Comparison of ENCODE assay signal across 15 cellular contexts in the genomic region with DNA sequence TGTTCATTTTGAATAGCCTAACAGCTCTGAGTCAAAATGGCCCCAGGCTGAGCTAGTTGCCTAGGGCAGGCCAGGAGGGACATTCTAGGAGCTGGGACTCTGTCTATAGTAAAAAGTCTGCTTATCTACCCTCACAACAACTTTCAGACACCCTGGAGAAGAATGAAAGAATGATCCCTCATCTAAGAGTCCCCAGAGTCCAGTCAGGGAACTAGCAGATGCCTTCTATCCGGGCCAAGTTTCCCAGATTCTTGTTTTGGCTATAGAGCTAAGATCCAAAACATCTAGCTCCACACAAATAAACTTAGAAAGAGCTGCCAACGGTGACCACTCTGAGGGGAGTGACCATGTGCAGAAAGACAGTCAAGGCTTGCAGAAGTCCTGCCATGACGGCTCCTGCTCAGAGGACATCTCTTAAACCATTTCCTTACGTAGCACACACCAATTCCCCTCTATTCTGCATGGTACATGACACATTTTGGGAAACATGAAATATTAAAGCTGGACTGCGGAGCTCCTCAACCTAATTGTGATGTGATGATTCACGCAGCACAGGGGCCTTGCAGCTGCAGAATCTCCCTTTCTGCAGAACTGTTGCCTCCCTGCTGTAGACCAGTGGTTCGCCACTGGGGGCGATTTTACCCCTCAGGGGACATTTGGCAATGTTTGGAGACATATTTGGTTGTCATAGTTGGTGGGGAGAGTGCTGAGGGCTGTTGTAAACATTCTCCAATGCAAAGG. TPM values are rescaled to one million over a fixed set of nuclear protein-coding genes. Genes with fewer than 3 reads are reported as not detected.
DNase-seq lines count a peak whose midpoint lies in the region; ATAC-seq, FAIRE-seq and TF ChIP-seq lines count a peak whose summit lies in the region.
"Had no signal": no experiment of that assay in that cellular context is flagged by ENCODE, and none has a peak within 500 bp of the region (broad histone marks: within the 10 kb centered on the region; RNA-seq: fewer than 3 reads in every experiment).

No MANE protein-coding gene starts in this region.

- no peak for FAIRE-seq in H54 (lab: Jason Lieb, UNC)
- FAIRE-seq: A204.1 had no signal

- DNase-seq in NCI-H2227 (lab: John Stamatoyannopoulos, UW; ENCODE audit: unreplicated experiment) (peak; percentile 7), NCI-H2227 treated with DMSO at 0.1 percent for 48 hours (lab: John Stamatoyannopoulos, UW) (no peak), brain microvascular endothelial cell (no peak), iPS-NIHi7 (ENCODE audit: extremely low spot score) (peak; percentile 25), vagina (ENCODE audit: extremely low spot score in 2 of 2) (no peak), H54 (ENCODE audit: insufficient read length, low spot score) (no peak), medulla oblongata (ENCODE audit: extremely low spot score) (no peak)
- DNase-seq: activated CD4-positive, CD25-positive, alpha-beta regulatory T cell; activated effector memory CD4-positive, alpha-beta T cell treated with anti-CD3 and anti-CD28 coated beads, Interleukin-2, amount 50 U/mL, for 16 hours; effector CD4-positive, alpha-beta T cell; GDM1 had no signal

- no peak for ATAC-seq in GM18861 (IDR thresholded peaks at IDR 0.05; ENCODE audit: unreplicated experiment)
- ATAC-seq: Panc1 had no signal

- H3K27me3 ChIP-seq in brain microvascular endothelial cell (replicated peaks) (no peaks in the 10 kb centered on the region), vagina (no peaks in the 10 kb centered on the region)

- H3K9me3 ChIP-seq in vagina, result no peaks in the 10 kb centered on the region

- in situ Hi-C loops in brain microvascular endothelial cell (cut with HindIII; ENCODE audit: low pct_ligation_motif_present, low sequenced_read_pairs), result no loop called here

- intact Hi-C loops in vagina (cut with DNase I), result no loop called here

- no peak overlapping the region for H3K27ac ChIP-seq in brain microvascular endothelial cell
- peak overlapping the region; percentile 59 for H3K27ac ChIP-seq in vagina
- H3K27ac ChIP-seq: parathyroid adenoma had no signal

- TF ChIP-seq CTCF in brain microvascular endothelial cell (IDR thresholded peaks at IDR 0.05; ENCODE audit: low read depth, low read length, missing control alignments), result peak; percentile 29
- TF ChIP-seq CTCF in vagina (IDR thresholded peaks at IDR 0.05), result no peak

- H3K4me3 ChIP-seq in brain microvascular endothelial cell (ENCODE audit: low read depth, low read length) (no peak overlapping the region), vagina (no peak overlapping the region)

- no peak for TF ChIP-seq POLR2A in vagina (IDR thresholded peaks at IDR 0.05)
- TF ChIP-seq POLR2A in H54 (IDR thresholded peaks at IDR 0.05; ENCODE audit: low read depth, low read length), result no peak

- H3K36me3 ChIP-seq in brain microvascular endothelial cell (replicated peaks), result no peaks in the 10 kb centered on the region
- H3K36me3 ChIP-seq in vagina, result no peaks in the 10 kb centered on the region

- peaks cover 57% of the 10 kb centered on the region for H3K4me1 ChIP-seq in vagina

RNA-seq across cellular contexts. Expression of a gene that starts 24.2 kb away (rescaled TPM):
- total RNA-seq in vagina, result 16.2 TPM

Comparison
In these comparisons a context has a peak if more than half of its experiments do, and no peak if none do; other contexts are left out.
1. DNase-seq: peak in NCI-H2227 (single experiment) and iPS-NIHi7 (single experiment); none in NCI-H2227 treated with DMSO at 0.1 percent for 48 hours (single experiment), brain microvascular endothelial cell (single experiment), vagina (0 of 2), H54 (single experiment) and medulla oblongata (single experiment).